In genomic region chr6:47455533-47456209, GRCh38 we compare ENCODE assay signal across 13 cellular contexts. TPM values are rescaled to one million over a fixed set of nuclear protein-coding genes. Genes with fewer than 3 reads are reported as not detected.
A peak's percentile ranks its signal among the peaks of the same experiment; 100 is the strongest.
DNase-seq lines count a peak whose midpoint lies in the region; ATAC-seq and TF ChIP-seq lines count a peak whose summit lies in the region.
"Had no signal": no experiment of that assay in that cellular context is flagged by ENCODE, and none has a peak within 500 bp of the region (broad histone marks: within the 10 kb centered on the region; RNA-seq: fewer than 3 reads in every experiment).

No MANE protein-coding gene starts in this region.

- DNase-seq in NCI-H2171 (lab: John Stamatoyannopoulos, UW) (peak; percentile 12), Right ventricle myocardium superior (no peak), SIG-M5 (lab: John Stamatoyannopoulos, UW) (no peak), dermis blood vessel endothelial cell (no peak)
- no peak for DNase-seq in activated naive CD4-positive, alpha-beta T cell (lab: John Stamatoyannopoulos, UW)
- DNase-seq: naive thymus-derived CD8-positive, alpha-beta T cell; stimulated activated CD4-positive, alpha-beta T cell treated with anti-CD3 and anti-CD28 coated beads, Interleukin-2, amount 100 ng/mL, for 48 hours; upper lobe of left lung had no signal

- no peak for TF ChIP-seq CTCF in 22Rv1 (IDR thresholded peaks at IDR 0.05)

- intact Hi-C loops in Right ventricle myocardium superior (cut with DNase I) = no loop called here

- H3K27ac ChIP-seq in 22Rv1 = peak overlapping the region; percentile 62
- H3K27ac ChIP-seq: cardiac muscle cell, SJSA1, upper lobe of left lung had no signal

- ATAC-seq in GM19043 (IDR thresholded peaks at IDR 0.05; ENCODE audit: low read depth, unreplicated experiment) (peak; percentile 73), HG02852 (IDR thresholded peaks at IDR 0.05; ENCODE audit: unreplicated experiment) (peak; percentile 87), Right ventricle myocardium superior (ENCODE audit: poor library complexity) (no peak)
- ATAC-seq: naive thymus-derived CD8-positive, alpha-beta T cell had no signal

RNA-seq across cellular contexts. Expression of gene CD2AP, which starts 21.9 kb away (rescaled TPM):
- 10.8 TPM for total RNA-seq in Right ventricle myocardium superior
- total RNA-seq in dermis blood vessel endothelial cell = 42.0 and 43.7 TPM in 2 replicates
